15 cellular contexts compared by ENCODE assay signal in the genomic region with DNA sequence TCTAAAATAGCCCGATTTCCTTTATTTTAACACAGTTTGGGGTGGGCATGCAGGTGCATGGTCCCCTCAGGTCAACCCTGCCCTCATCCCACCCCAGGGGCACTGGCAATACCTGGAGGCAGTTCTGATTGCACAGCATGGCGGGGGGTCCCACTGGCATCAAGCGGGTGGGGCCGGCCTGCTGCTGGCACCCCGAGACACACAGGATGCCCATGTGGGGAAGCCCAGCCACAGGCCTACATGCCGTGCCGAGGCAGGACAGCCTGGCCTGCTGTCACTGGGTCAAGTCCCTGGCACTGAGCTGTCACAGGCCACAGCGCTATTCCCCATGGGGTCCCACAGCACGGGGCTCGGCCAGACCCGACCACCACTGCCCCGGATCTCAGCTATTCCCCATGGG. TPM values are rescaled to one million over a fixed set of nuclear protein-coding genes. Genes with fewer than 3 reads are reported as not detected.
A peak's percentile ranks its signal among the peaks of the same experiment; 100 is the strongest.
DNase-seq lines count a peak whose midpoint lies in the region; ATAC-seq and TF ChIP-seq lines count a peak whose summit lies in the region.
"Had no signal": no experiment of that assay in that cellular context is flagged by ENCODE, and none has a peak within 500 bp of the region (broad histone marks: within the 10 kb centered on the region; RNA-seq: fewer than 3 reads in every experiment).

No MANE protein-coding gene starts in this region.

- H3K9me3 ChIP-seq in BLaER1 (no peaks in the 10 kb centered on the region), lower lobe of right lung (no peaks in the 10 kb centered on the region), osteoblast (ENCODE audit: low read depth, low read length) (no peaks in the 10 kb centered on the region), upper lobe of right lung (no peaks in the 10 kb centered on the region)

- TF ChIP-seq CTCF in lower lobe of right lung (IDR thresholded peaks at IDR 0.05) (no peak), osteoblast (IDR thresholded peaks at IDR 0.05; ENCODE audit: extremely low read depth, low read depth, low read length) (no peak), upper lobe of right lung (IDR thresholded peaks at IDR 0.05) (no peak)

- no peak overlapping the region for H3K9ac ChIP-seq in BLaER1
- H3K9ac ChIP-seq: GM23248 had no signal

- H4K20me1 ChIP-seq in BLaER1 (peaks cover 64% of the 10 kb centered on the region), osteoblast (ENCODE audit: insufficient read depth, low read length) (no peaks in the 10 kb centered on the region)

- peaks cover 49% of the 10 kb centered on the region for H3K4me1 ChIP-seq in BLaER1
- peaks cover 5% of the 10 kb centered on the region for H3K4me1 ChIP-seq in lower lobe of right lung
- H3K4me1 ChIP-seq in osteoblast (ENCODE audit: insufficient read depth, low read length) = peaks cover 20% of the 10 kb centered on the region
- peaks cover under 1% of the 10 kb centered on the region for H3K4me1 ChIP-seq in upper lobe of right lung

- H3K36me3 ChIP-seq in BLaER1 (no peaks in the 10 kb centered on the region), lower lobe of right lung (no peaks in the 10 kb centered on the region), osteoblast (ENCODE audit: insufficient read depth, low read length) (no peaks in the 10 kb centered on the region), upper lobe of right lung (no peaks in the 10 kb centered on the region)

- H3K4me2 ChIP-seq in BLaER1 (peak overlapping the region; percentile 70), osteoblast (ENCODE audit: insufficient read depth, low read length) (no peak overlapping the region)

- H3K4me3 ChIP-seq in BLaER1 = no peak overlapping the region; the same call in 1 of the 2 replicates
- no peak overlapping the region for H3K4me3 ChIP-seq in lower lobe of right lung
- no peak overlapping the region for H3K4me3 ChIP-seq in osteoblast (ENCODE audit: insufficient read depth, low read length)
- H3K4me3 ChIP-seq in upper lobe of right lung = no peak overlapping the region
- H3K4me3 ChIP-seq: GM12878, GM23248 had no signal

- DNase-seq in lower lobe of right lung (peak; percentile 46), osteoblast (ENCODE audit: insufficient read length, low spot score, missing footprints) (peak; percentile 83), upper lobe of right lung (peak; percentile 10), dedifferentiated amniotic fluid mesenchymal stem cell (ENCODE audit: extremely low spot score) (no peak)
- DNase-seq: 8988T; ACHN; CD4-positive, alpha-beta memory T cell; DMS79 had no signal

- no peak overlapping the region for H2AFZ ChIP-seq in osteoblast (ENCODE audit: low read length)
- H2AFZ ChIP-seq: GM23248 had no signal

- intact Hi-C loops in lower lobe of right lung (cut with DNase I) (no loop called here), upper lobe of right lung (cut with DNase I) (no loop called here)

- ATAC-seq in lower lobe of right lung (no peak), upper lobe of right lung (no peak), HG03097 (IDR thresholded peaks at IDR 0.05; ENCODE audit: low FRiP score, unreplicated experiment) (no peak), HG03342 (IDR thresholded peaks at IDR 0.05; ENCODE audit: unreplicated experiment) (no peak)
- ATAC-seq: HCT116 had no signal

- H3K27ac ChIP-seq in BLaER1 (no peak overlapping the region), lower lobe of right lung (no peak overlapping the region), osteoblast (ENCODE audit: low read depth, low read length) (peak overlapping the region; percentile 19), upper lobe of right lung (no peak overlapping the region)
- H3K27ac ChIP-seq: C4-2B, GM23248 had no signal

- no peaks in the 10 kb centered on the region for H3K79me2 ChIP-seq in osteoblast (ENCODE audit: insufficient read depth, low read length)

- peaks cover 82% of the 10 kb centered on the region for H3K27me3 ChIP-seq in BLaER1
- peaks cover 69% of the 10 kb centered on the region for H3K27me3 ChIP-seq in lower lobe of right lung (ENCODE audit: low read depth)
- H3K27me3 ChIP-seq in osteoblast (ENCODE audit: insufficient read depth, low read length) = peaks cover 44% of the 10 kb centered on the region
- H3K27me3 ChIP-seq in upper lobe of right lung = peaks cover 66% of the 10 kb centered on the region

RNA-seq across cellular contexts. Expression of a gene that starts 11.9 kb away (rescaled TPM):
- total RNA-seq in lower lobe of right lung (0.50 TPM), osteoblast (not detected in 2 replicates), upper lobe of right lung (0.46 TPM)
- total RNA-seq: CD4-positive, alpha-beta memory T cell; GM23248 had no signal
